29 cellular contexts compared by ENCODE assay signal in the genomic region with DNA sequence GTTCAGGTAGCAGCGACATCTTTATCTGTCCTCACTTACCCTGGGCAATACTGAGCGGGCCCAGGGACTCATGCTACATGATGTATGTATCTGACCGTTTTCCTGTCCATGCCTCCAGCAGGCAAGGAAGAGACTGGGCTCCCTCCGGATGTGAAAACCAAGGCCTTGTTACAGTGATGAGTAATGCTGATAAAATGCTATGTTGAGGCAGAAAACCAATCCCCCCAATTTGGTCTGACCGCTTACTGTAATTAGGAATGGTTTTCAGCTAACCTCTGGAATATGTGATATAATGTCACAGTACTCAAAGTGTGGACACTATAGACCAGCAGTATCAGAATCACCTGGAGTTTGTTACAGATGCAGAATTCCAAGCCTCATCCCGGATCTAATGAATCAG.
"Had no signal": no experiment of that assay in that cellular context is flagged by ENCODE, and none has a peak within 500 bp of the region (broad histone marks: within the 10 kb centered on the region; RNA-seq: fewer than 3 reads in every experiment).

No MANE protein-coding gene starts in this region.

- H3K9me3 ChIP-seq: colonic mucosa, sigmoid colon had no signal

- H3K4me1 Mint-ChIP-seq: activated CD8-positive, alpha-beta memory T cell treated with anti-CD3 and anti-CD28 coated beads, Interleukin-2, amount 10 ng/mL, durations not matched to agents 7 days and 5 days; naive thymus-derived CD8-positive, alpha-beta T cell; neural progenitor cell; stimulated activated effector memory CD8-positive, alpha-beta T cell treated with anti-CD3 and anti-CD28 coated beads, Interleukin-12 subunit alpha, Interleukin-12 subunit beta, amount 100 ng/mL, for 72 hours had no signal

- H3K4me3 ChIP-seq: body of pancreas, colonic mucosa, heart left ventricle, neural progenitor cell, psoas muscle, sigmoid colon, stomach, tibial artery had no signal

- H2AFZ ChIP-seq: neural progenitor cell, parathyroid adenoma had no signal

- H3K27ac ChIP-seq: body of pancreas, colonic mucosa, foreskin keratinocyte, heart left ventricle, neural progenitor cell, parathyroid adenoma, psoas muscle, sigmoid colon, stomach, tibial artery had no signal

- H3K4me1 ChIP-seq: body of pancreas, colonic mucosa, foreskin keratinocyte, heart left ventricle, neural progenitor cell, parathyroid adenoma, psoas muscle, sigmoid colon, stomach, tibial artery had no signal

- H3K27ac Mint-ChIP-seq: activated CD8-positive, alpha-beta memory T cell treated with anti-CD3 and anti-CD28 coated beads, Interleukin-2, amount 10 ng/mL, durations not matched to agents 7 days and 5 days; activated CD8-positive, alpha-beta T cell treated with anti-CD3 and anti-CD28 coated beads, Interleukin-2, amount 10 ng/mL, durations not matched to agents 7 days and 5 days; activated naive CD8-positive, alpha-beta T cell; activated T-cell treated with anti-CD3 and anti-CD28 coated beads, Interleukin-2, amount 50 U/mL, for 72 hours; naive thymus-derived CD8-positive, alpha-beta T cell; neural progenitor cell; stimulated activated effector memory CD8-positive, alpha-beta T cell treated with anti-CD3 and anti-CD28 coated beads, Interleukin-12 subunit alpha, Interleukin-12 subunit beta, amount 100 ng/mL, for 72 hours had no signal

- FAIRE-seq: keratinocyte, small intestine had no signal

- H3K27me3 Mint-ChIP-seq: activated CD8-positive, alpha-beta memory T cell treated with anti-CD3 and anti-CD28 coated beads, Interleukin-2, amount 10 ng/mL, durations not matched to agents 7 days and 5 days; activated naive CD8-positive, alpha-beta T cell; naive thymus-derived CD8-positive, alpha-beta T cell had no signal

- H3K9ac ChIP-seq: neural progenitor cell, parathyroid adenoma had no signal

- H3K27me3 ChIP-seq: body of pancreas, colonic mucosa, foreskin keratinocyte, heart left ventricle, neural progenitor cell, sigmoid colon, stomach, tibial artery had no signal

- DNase-seq: activated CD4-positive, alpha-beta T cell treated with anti-CD3 and anti-CD28 coated beads, Interleukin-2, amount 50 U/mL, for 1 hour; activated CD8-positive, alpha-beta memory T cell treated with anti-CD3 and anti-CD28 coated beads, Interleukin-2, amount 10 ng/mL, durations not matched to agents 7 days and 5 days; activated CD8-positive, alpha-beta T cell treated with anti-CD3 and anti-CD28 coated beads, Interleukin-2, amount 10 ng/mL, durations not matched to agents 7 days and 5 days; activated naive CD4-positive, alpha-beta T cell treated with Interleukin-2 at 50 U/mL for 16 hours; activated T-cell treated with anti-CD3 and anti-CD28 coated beads for 4 hours; activated T-cell treated with anti-CD3 and anti-CD28 coated beads, Interleukin-2, amount 50 U/mL, for 72 hours; anterior cingulate cortex; body of pancreas; cerebellar nuclear complex; colonic mucosa; effector memory CD4-positive, alpha-beta T cell; foreskin keratinocyte; heart left ventricle; left cardiac atrium; left ventricle myocardium superior; naive thymus-derived CD8-positive, alpha-beta T cell; occipital lobe; psoas muscle; sigmoid colon; small intestine; stimulated activated CD4-positive, alpha-beta T cell treated with anti-CD3 and anti-CD28 coated beads, Interleukin-4, amount 100 ng/mL, for 24 hours; stomach; T-helper 2 cell; tibial artery had no signal

- H3K79me2 ChIP-seq: parathyroid adenoma had no signal

- H3K36me3 Mint-ChIP-seq: activated CD8-positive, alpha-beta memory T cell treated with anti-CD3 and anti-CD28 coated beads, Interleukin-2, amount 10 ng/mL, durations not matched to agents 7 days and 5 days; stimulated activated effector memory CD8-positive, alpha-beta T cell treated with anti-CD3 and anti-CD28 coated beads, Interleukin-12 subunit alpha, Interleukin-12 subunit beta, amount 100 ng/mL, for 72 hours had no signal

- ATAC-seq: activated CD8-positive, alpha-beta memory T cell treated with anti-CD3 and anti-CD28 coated beads, Interleukin-2, amount 10 ng/mL, durations not matched to agents 7 days and 5 days; activated CD8-positive, alpha-beta T cell treated with anti-CD3 and anti-CD28 coated beads, Interleukin-2, amount 10 ng/mL, durations not matched to agents 7 days and 5 days; activated T-cell treated with anti-CD3 and anti-CD28 coated beads, Interleukin-2, amount 50 U/mL, for 72 hours; body of pancreas; foreskin keratinocyte; heart left ventricle; left cardiac atrium; left ventricle myocardium superior; naive thymus-derived CD8-positive, alpha-beta T cell; psoas muscle; stimulated activated effector memory CD8-positive, alpha-beta T cell treated with anti-CD3 and anti-CD28 coated beads, Interleukin-12 subunit alpha, Interleukin-12 subunit beta, amount 100 ng/mL, for 72 hours had no signal

- H3K4me3 Mint-ChIP-seq: activated CD8-positive, alpha-beta memory T cell treated with anti-CD3 and anti-CD28 coated beads, Interleukin-2, amount 10 ng/mL, durations not matched to agents 7 days and 5 days; activated CD8-positive, alpha-beta T cell treated with anti-CD3 and anti-CD28 coated beads, Interleukin-2, amount 10 ng/mL, durations not matched to agents 7 days and 5 days; activated naive CD8-positive, alpha-beta T cell; activated T-cell treated with anti-CD3 and anti-CD28 coated beads, Interleukin-2, amount 50 U/mL, for 72 hours; naive thymus-derived CD8-positive, alpha-beta T cell; neural progenitor cell; stimulated activated effector memory CD8-positive, alpha-beta T cell treated with anti-CD3 and anti-CD28 coated beads, Interleukin-12 subunit alpha, Interleukin-12 subunit beta, amount 100 ng/mL, for 72 hours had no signal

- H3K4me2 ChIP-seq: neural progenitor cell had no signal
